ENCODE assay signal across 15 cellular contexts in genomic region chr2:235850771-235851551, GRCh38.
DNase-seq lines count a peak whose midpoint lies in the region; ATAC-seq and TF ChIP-seq lines count a peak whose summit lies in the region.
"Had no signal": no experiment of that assay in that cellular context is flagged by ENCODE, and none has a peak within 500 bp of the region (broad histone marks: within the 10 kb centered on the region; RNA-seq: fewer than 3 reads in every experiment).

No MANE protein-coding gene starts in this region.

- H3K36me3 Mint-ChIP-seq in type B pancreatic cell, result peaks cover 7% of the 10 kb centered on the region

- no peak for DNase-seq in HCT116 (ENCODE audit: low read depth, low spot score)
- DNase-seq in RPMI7951 (ENCODE audit: low read depth), result peak; percentile 23
- DNase-seq in left kidney (ENCODE audit: low read depth, low spot score), result peak; percentile 66
- DNase-seq in sciatic nerve (ENCODE audit: low spot score), result peak; percentile 41
- DNase-seq in type B pancreatic cell (ENCODE audit: extremely low spot score, unreplicated experiment), result no peak
- DNase-seq in inferior parietal cortex (ENCODE audit: extremely low spot score), result no peak
- no peak for DNase-seq in thyroid gland
- DNase-seq: NCI-H1417 treated with DMSO at 0.1 percent for 48 hours, NCI-H2029, NCI-H2171 treated with DMSO at 0.1 percent for 48 hours, NCI-H510A treated with DMSO at 0.1 percent for 48 hours, Peyer's patch, SHP77 had no signal

- no peaks in the 10 kb centered on the region for H3K79me2 ChIP-seq in HCT116 (ENCODE audit: insufficient read depth, low read length)

- H3K9me2 ChIP-seq in HCT116 (ENCODE audit: insufficient read depth), result no peaks in the 10 kb centered on the region

- no peak overlapping the region for H2AFZ ChIP-seq in HCT116 (ENCODE audit: low read depth, low read length, poor library complexity, severe bottlenecking)

- BruUV-seq in HCT116 (replicated peaks; lab: Mats Ljungman, UMichigan), result no TSS peak

- H3K9me3 Mint-ChIP-seq in type B pancreatic cell, result no peaks in the 10 kb centered on the region

- no peak overlapping the region for H3K4me2 ChIP-seq in HCT116 (ENCODE audit: low read length)
- H3K4me2 ChIP-seq: BLaER1 treated with 17β-estradiol and CSF1 and Interleukin-3, amounts not matched to agents 10 nM and 100 nM had no signal

- H3K4me1 ChIP-seq in HCT116 (ENCODE audit: control insufficient read depth in 1 of 2, insufficient read depth in 2 of 2, low read length in 2 of 2) (peaks cover 0 to 4% of the 10 kb centered on the region in 2 experiments; a peak in 1 of 4 replicates), thyroid gland (no peaks in the 10 kb centered on the region)
- H3K4me1 ChIP-seq: BLaER1 treated with 17β-estradiol and CSF1 and Interleukin-3, amounts not matched to agents 10 nM and 100 nM; Peyer's patch had no signal

- CTCF ChIA-PET in HCT116 (lab: Charles Lee), result no interaction called here

- TF ChIP-seq CTCF in HCT116 (IDR thresholded peaks at IDR 0.05 in 2 of 3, conservative IDR thresholded peaks at IDR 0.05 in 1 of 3; ENCODE audit: borderline replicate concordance in 1 of 3, insufficient read depth in 1 of 3, low read depth in 2 of 3, low read length in 2 of 3), result no peak
- TF ChIP-seq CTCF in type B pancreatic cell (conservative IDR thresholded peaks at IDR 0.05), result no peak
- no peak for TF ChIP-seq CTCF in thyroid gland (IDR thresholded peaks at IDR 0.05)

- no peak for ATAC-seq in HCT116
- ATAC-seq in sciatic nerve, result no peak

- intact Hi-C loops in HCT116 (cut with micrococcal nuclease), result no loop called here
- intact Hi-C loops in sciatic nerve (cut with DNase I), result no loop called here
- intact Hi-C loops in thyroid gland (cut with DNase I), result no loop called here

- 88 to 98% methylated on average over 12 of the region's 13 CpGs for WGBS in thyroid gland, 2 donors

- no peak overlapping the region for H3K4me3 ChIP-seq in HCT116 (replicated peaks in 1 of 2; ENCODE audit: low read depth in 1 of 2, low read length in 2 of 2)
- H3K4me3 ChIP-seq in thyroid gland (replicated peaks in 1 of 3), result no peak overlapping the region
- H3K4me3 ChIP-seq: BLaER1 treated with 17β-estradiol and CSF1 and Interleukin-3, amounts not matched to agents 10 nM and 100 nM; Peyer's patch had no signal

- TF ChIP-seq POLR2A in HCT116 (IDR thresholded peaks at IDR 0.05; ENCODE audit: borderline replicate concordance, extremely low read depth, insufficient read depth, insufficient read length) (no peak), thyroid gland (IDR thresholded peaks at IDR 0.05) (no peak)

- H3K36me3 ChIP-seq in HCT116 (ENCODE audit: control insufficient read depth in 1 of 2, insufficient read depth in 2 of 2, low read length in 2 of 2), result no peaks in the 10 kb centered on the region
- no peaks in the 10 kb centered on the region for H3K36me3 ChIP-seq in thyroid gland

- no peak for TF ChIP-seq RAD21 in HCT116 (IDR thresholded peaks at IDR 0.05; ENCODE audit: low read depth)

- H3K27me3 ChIP-seq in HCT116 (ENCODE audit: insufficient read depth, low read length) (no peaks in the 10 kb centered on the region), thyroid gland (no peaks in the 10 kb centered on the region)
- H3K27me3 ChIP-seq: BLaER1 treated with 17β-estradiol and CSF1 and Interleukin-3, amounts not matched to agents 10 nM and 100 nM; Peyer's patch had no signal

- no peak overlapping the region for H3K27ac Mint-ChIP-seq in type B pancreatic cell
- H3K27ac Mint-ChIP-seq: IgD-negative memory B cell had no signal

- RAD21 ChIA-PET in HCT116 (lab: Charles Lee; ENCODE audit: low non-redundant PET in 1 of 2, low total read pairs in 2 of 2, uncharacterized antibody in 2 of 2, unreplicated experiment in 2 of 2), result no interaction called here

- POLR2A ChIA-PET in HCT116 (lab: Charles Lee), result no interaction called here

- H3K9me3 ChIP-seq in HCT116 (ENCODE audit: control insufficient read depth in 1 of 2, insufficient read depth in 1 of 2, low read depth in 1 of 2, low read length in 2 of 2) (no peaks in the 10 kb centered on the region), thyroid gland (no peaks in the 10 kb centered on the region)
- H3K9me3 ChIP-seq: BLaER1 treated with 17β-estradiol and CSF1 and Interleukin-3, amounts not matched to agents 10 nM and 100 nM; Peyer's patch had no signal

- no peak overlapping the region for H3K9ac ChIP-seq in HCT116 (ENCODE audit: low read length)
- H3K9ac ChIP-seq: BLaER1 treated with 17β-estradiol and CSF1 and Interleukin-3, amounts not matched to agents 10 nM and 100 nM had no signal

- H3K4me1 Mint-ChIP-seq in type B pancreatic cell (ENCODE audit: unreplicated experiment), result peaks cover 28% of the 10 kb centered on the region
- H3K4me1 Mint-ChIP-seq: IgD-negative memory B cell had no signal

- H3K27me3 Mint-ChIP-seq in type B pancreatic cell, result peaks cover 17% of the 10 kb centered on the region
- H3K27me3 Mint-ChIP-seq: IgD-negative memory B cell had no signal

- H3K27ac ChIP-seq in HCT116 (ENCODE audit: low read depth, low read length) (no peak overlapping the region), thyroid gland (no peak overlapping the region)
- H3K27ac ChIP-seq: BLaER1 treated with 17β-estradiol and CSF1 and Interleukin-3, amounts not matched to agents 10 nM and 100 nM; Peyer's patch had no signal

- no peaks in the 10 kb centered on the region for H4K20me1 ChIP-seq in HCT116 (ENCODE audit: insufficient read depth)

- H3K4me3 Mint-ChIP-seq in type B pancreatic cell, result no peak overlapping the region
- H3K4me3 Mint-ChIP-seq: IgD-negative memory B cell had no signal

TF ChIP-seq in HCT116, 20 proteins besides CTCF, POLR2A, EP300 and RAD21:
- TF ChIP-seq REST (IDR thresholded peaks at IDR 0.05; ENCODE audit: low read depth), result peak; percentile 19; the same call in 1 of the 2 replicates
- no peak for TF ChIP-seq TCF7L2 (IDR thresholded peaks at IDR 0.05; ENCODE audit: borderline replicate concordance, extremely low read depth, insufficient read depth, insufficient read length)

Comparison
In these comparisons a context has a peak if more than half of its experiments do, and no peak if none do; other contexts are left out.
1. DNase-seq: peak in RPMI7951 (single experiment), left kidney (single experiment) and sciatic nerve (single experiment); none in HCT116 (single experiment), type B pancreatic cell (single experiment), inferior parietal cortex (single experiment) and thyroid gland (0 of 2).